ENCODE assay signal across 11 cellular contexts in the genomic region with DNA sequence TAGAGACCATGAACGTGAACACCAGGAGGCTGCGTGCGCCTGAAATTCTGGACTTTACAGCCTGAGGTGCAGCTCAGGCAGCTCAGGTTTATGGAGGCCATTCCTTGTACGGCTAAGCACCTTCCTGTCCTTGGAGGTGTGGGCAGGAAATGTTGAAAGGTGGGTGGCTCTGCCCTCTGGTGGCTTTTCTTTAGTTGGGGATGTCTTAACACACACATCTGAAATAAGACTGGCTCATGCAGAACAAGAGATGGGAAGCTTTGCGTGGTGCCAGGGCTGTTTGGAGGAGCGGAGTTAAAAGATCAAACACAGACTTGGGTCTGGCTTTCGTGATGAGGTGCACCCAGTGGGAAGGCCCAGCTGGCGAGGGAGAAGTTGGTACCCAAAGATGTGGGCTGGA.
DNase-seq lines count a peak whose midpoint lies in the region; TF ChIP-seq lines count a peak whose summit lies in the region.
"Had no signal": no experiment of that assay in that cellular context is flagged by ENCODE, and none has a peak within 500 bp of the region (broad histone marks: within the 10 kb centered on the region; RNA-seq: fewer than 3 reads in every experiment).

No MANE protein-coding gene starts in this region.

- no peaks in the 10 kb centered on the region for H3K23me2 ChIP-seq in H9 (ENCODE audit: insufficient read length, low read depth, low read length, poor library complexity, severe bottlenecking)

- H3K27ac ChIP-seq in H9 (ENCODE audit: insufficient read length, low read depth, low read length), result no peak overlapping the region
- H3K27ac ChIP-seq in PC-9, result no peak overlapping the region
- H3K27ac ChIP-seq in prostate gland, result no peak overlapping the region
- H3K27ac ChIP-seq: sigmoid colon had no signal

- H3F3A ChIP-seq in PC-9 (ENCODE audit: insufficient read depth, low read depth), result no peaks in the 10 kb centered on the region

- no peak overlapping the region for H2BK120ac ChIP-seq in H9 (ENCODE audit: low read depth, low read length, poor library complexity, severe bottlenecking)

- peak; percentile 64 for TF ChIP-seq CTCF in H9 (conservative IDR thresholded peaks at IDR 0.05)
- TF ChIP-seq CTCF in PC-9 (conservative IDR thresholded peaks at IDR 0.05), result peak; percentile 29; the same call in 1 of the 2 replicates
- peak; percentile 26 for TF ChIP-seq CTCF in fibroblast of villous mesenchyme (IDR thresholded peaks at IDR 0.05; ENCODE audit: insufficient read depth, low read depth, low read length)
- peak in 1 of 4 experiments; percentile 16 for TF ChIP-seq CTCF in prostate gland (IDR thresholded peaks at IDR 0.05)

- H3K27me3 ChIP-seq in H9 (ENCODE audit: insufficient read depth, low read length) (no peaks in the 10 kb centered on the region), PC-9 (ENCODE audit: insufficient read depth, low read depth) (no peaks in the 10 kb centered on the region), prostate gland (replicated peaks; ENCODE audit: insufficient read depth) (no peaks in the 10 kb centered on the region)
- H3K27me3 ChIP-seq: sigmoid colon had no signal

- no peaks in the 10 kb centered on the region for H3K79me1 ChIP-seq in H9 (ENCODE audit: insufficient read depth, low read depth, low read length, poor library complexity, severe bottlenecking)

- CTCF ChIA-PET in PC-9 (lab: Charles Lee), result interaction anchor here (0.6 kb wide), 1 partner anchor 371 kb away, joined by 3 read pairs; no protein-coding TSS in a partner anchor

- no peak overlapping the region for H3K4me3 Mint-ChIP-seq in H9
- H3K4me3 Mint-ChIP-seq: IgD-negative memory B cell had no signal

- H2BK5ac ChIP-seq in H9 (ENCODE audit: insufficient read length, low read length), result no peak overlapping the region

- TF ChIP-seq POLR2A in prostate gland (IDR thresholded peaks at IDR 0.05) (no peak), erythroblast (IDR thresholded peaks at IDR 0.05; ENCODE audit: low read length) (no peak)

- no peak overlapping the region for H2BK15ac ChIP-seq in H9 (ENCODE audit: low read depth, low read length)

- H3K9me2 ChIP-seq in PC-9 (ENCODE audit: insufficient read depth), result no peaks in the 10 kb centered on the region

- no peak overlapping the region for H3K14ac ChIP-seq in H9 (ENCODE audit: insufficient read depth, low read length)

- peak; percentile 60 for DNase-seq in H9
- DNase-seq in PC-9, result no peak
- no peak for DNase-seq in fibroblast of villous mesenchyme (ENCODE audit: low read depth)
- DNase-seq in prostate gland (ENCODE audit: low spot score), result peak; percentile 7
- no peak for DNase-seq in NCI-H128 (lab: John Stamatoyannopoulos, UW; ENCODE audit: unreplicated experiment)
- no peak for DNase-seq in stimulated activated CD4-positive, alpha-beta T cell treated with anti-CD3 and anti-CD28 coated beads, Interleukin-15, amount 100 ng/mL, for 24 hours
- DNase-seq in erythroblast (lab: John Stamatoyannopoulos, UW), result no peak
- DNase-seq: activated CD4-positive, alpha-beta T cell treated with anti-CD3 and anti-CD28 coated beads, Interleukin-2, amount 50 U/mL, for 48 hours; central memory CD4-positive, alpha-beta T cell; sigmoid colon had no signal

- no peak overlapping the region for H3K4me2 ChIP-seq in H9 (ENCODE audit: insufficient read depth, insufficient read length, low read length)
- H3K4me2 ChIP-seq in PC-9, result no peak overlapping the region

- H4K5ac ChIP-seq in H9 (ENCODE audit: insufficient read length, low read depth, low read length), result no peak overlapping the region

- H3K23ac ChIP-seq in H9 (ENCODE audit: insufficient read length, low read depth, low read length), result no peak overlapping the region

- H2BK12ac ChIP-seq in H9 (ENCODE audit: insufficient read length, low read depth, low read length), result no peak overlapping the region

- no peak overlapping the region for H3K4ac ChIP-seq in H9 (ENCODE audit: low read depth, low read length)

- no TSS peak for BruUV-seq in PC-9 (replicated peaks; lab: Mats Ljungman, UMichigan)

- H3K9me3 ChIP-seq in H9 (ENCODE audit: control insufficient read depth, low read depth, low read length) (no peaks in the 10 kb centered on the region), PC-9 (ENCODE audit: insufficient read depth, low read depth) (no peaks in the 10 kb centered on the region), prostate gland (no peaks in the 10 kb centered on the region)
- H3K9me3 ChIP-seq: sigmoid colon had no signal

- H3K9me3 Mint-ChIP-seq in H9, result no peaks in the 10 kb centered on the region

- H2BK20ac ChIP-seq in H9 (ENCODE audit: low read depth, low read length, poor library complexity, severe bottlenecking), result no peak overlapping the region

- intact Hi-C loops in PC-9 (cut with micrococcal nuclease; ENCODE audit: unreplicated experiment), result no loop called here
- intact Hi-C loops in prostate gland (cut with DNase I), result no loop called here

- peaks cover 3% of the 10 kb centered on the region; the same call in 1 of the 2 replicates for H3K79me2 ChIP-seq in H9 (ENCODE audit: insufficient read depth, low read length)
- H3K79me2 ChIP-seq in PC-9 (ENCODE audit: low read depth), result no peaks in the 10 kb centered on the region

- H2AFZ ChIP-seq in H9 (ENCODE audit: low read length) (no peak overlapping the region), PC-9 (no peak overlapping the region)

- H4K91ac ChIP-seq in H9 (ENCODE audit: insufficient read length, low read depth, low read length), result no peak overlapping the region

- H3K4me1 ChIP-seq in H9 (ENCODE audit: insufficient read depth, low read length), result peaks cover 2% of the 10 kb centered on the region; the same call in 1 of the 2 replicates
- H3K4me1 ChIP-seq in PC-9 (replicated peaks; ENCODE audit: insufficient read depth), result no peaks in the 10 kb centered on the region
- no peaks in the 10 kb centered on the region for H3K4me1 ChIP-seq in prostate gland (replicated peaks)

- H3K4me1 Mint-ChIP-seq in H9, result peaks cover 15 to 20% of the 10 kb centered on the region in 2 experiments
- H3K4me1 Mint-ChIP-seq: IgD-negative memory B cell had no signal

- peaks cover 4 to 19% (median 5%) of the 10 kb centered on the region in 3 experiments; a peak in 6 of 7 replicates for H3K36me3 Mint-ChIP-seq in H9 (ENCODE audit: insufficient read depth in 1 of 3, low read depth in 3 of 3)
- H3K36me3 Mint-ChIP-seq: IgD-negative memory B cell had no signal

- no peaks in the 10 kb centered on the region for H4K20me1 ChIP-seq in H9 (ENCODE audit: control insufficient read depth, insufficient read depth, insufficient read length)
- H4K20me1 ChIP-seq in PC-9 (ENCODE audit: insufficient read depth), result no peaks in the 10 kb centered on the region

- POLR2A ChIA-PET in PC-9 (lab: Charles Lee; ENCODE audit: unreplicated experiment), result no interaction called here

- no peak overlapping the region for H3K18ac ChIP-seq in H9 (ENCODE audit: insufficient read length, low read depth, low read length)

- no peak overlapping the region for H3K27ac Mint-ChIP-seq in H9
- H3K27ac Mint-ChIP-seq: IgD-negative memory B cell had no signal

- no peaks in the 10 kb centered on the region for H3K36me3 ChIP-seq in PC-9 (ENCODE audit: low read depth)
- H3K36me3 ChIP-seq in prostate gland, result no peaks in the 10 kb centered on the region

- no peak overlapping the region for H4K8ac ChIP-seq in H9 (replicated peaks; ENCODE audit: insufficient read length, low read depth, low read length)

- H3K9ac ChIP-seq in H9 (ENCODE audit: extremely low read depth, insufficient read length, low read length), result no peak overlapping the region

- H3T11ph ChIP-seq in H9 (ENCODE audit: low read length), result no peak overlapping the region

- WGBS in H9 (ENCODE audit: extremely low coverage, insufficient read length, low lambda C conversion rate), result no CpG with 5 or more reads among the region's 8 CpGs
- 86% methylated on average over 8 of the region's 8 CpGs for WGBS in prostate gland

- H2AK5ac ChIP-seq in H9 (ENCODE audit: insufficient read length, low read length), result no peak overlapping the region

- H3K56ac ChIP-seq in H9 (ENCODE audit: insufficient read length, low read depth, low read length), result no peak overlapping the region

- H3K27me3 Mint-ChIP-seq in H9 (ENCODE audit: low read depth), result no peaks in the 10 kb centered on the region
- H3K27me3 Mint-ChIP-seq: IgD-negative memory B cell had no signal

- H3K4me3 ChIP-seq in PC-9 (no peak overlapping the region), fibroblast of villous mesenchyme (ENCODE audit: low read depth, low read length) (no peak overlapping the region), prostate gland (no peak overlapping the region)
- H3K4me3 ChIP-seq: sigmoid colon had no signal

Comparison
In these comparisons a context has a peak if more than half of its experiments do, and no peak if none do; other contexts are left out.
1. DNase-seq: peak in H9 (single experiment) and prostate gland (single experiment); none in PC-9 (0 of 2), fibroblast of villous mesenchyme (single experiment), NCI-H128 (single experiment), stimulated activated CD4-positive, alpha-beta T cell treated with anti-CD3 and anti-CD28 coated beads, Interleukin-15, amount 100 ng/mL, for 24 hours (single experiment) and erythroblast (0 of 2).